Comparison of ENCODE assay signal across 24 cellular contexts in genomic region chr14:74663884-74664283, GRCh38. TPM values are rescaled to one million over a fixed set of nuclear protein-coding genes. Genes with fewer than 3 reads are reported as not detected.
DNase-seq lines count a peak whose midpoint lies in the region; ATAC-seq, FAIRE-seq and TF ChIP-seq lines count a peak whose summit lies in the region.
"Had no signal": no experiment of that assay in that cellular context is flagged by ENCODE, and none has a peak within 500 bp of the region (broad histone marks: within the 10 kb centered on the region; RNA-seq: fewer than 3 reads in every experiment).

No MANE protein-coding gene starts in this region.

- no peaks in the 10 kb centered on the region for H3K27me3 Mint-ChIP-seq in progenitor cell of endocrine pancreas
- H3K27me3 Mint-ChIP-seq: brain had no signal

- CTCF ChIA-PET in A549 (lab: Yijun Ruan, JAX), result interaction anchor here (1.0 to 6.6 kb wide), 5 partner anchors 11 to 55 kb away, joined by 3 to 40 read pairs (median 8); partner anchors contain the start of gene LTBP2

- ATAC-seq in A549 (peak; percentile 22 to 28; a peak in 2 of 6 replicates), psoas muscle (peak; percentile 95 to 99 (median 98)), GM19455 (IDR thresholded peaks at IDR 0.05; ENCODE audit: unreplicated experiment) (no peak)
- ATAC-seq: stimulated activated naive CD8-positive, alpha-beta T cell treated with anti-CD3 and anti-CD28 coated beads, Interleukin-15, Interleukin-2, amounts not matched to agents 100 U/mL and 50 U/mL, for 24 hours had no signal

- H3K9me3 ChIP-seq in A549 (no peaks in the 10 kb centered on the region), MG63 (no peaks in the 10 kb centered on the region), psoas muscle (no peaks in the 10 kb centered on the region)
- H3K9me3 ChIP-seq: uterus had no signal

- H3K27me3 ChIP-seq in MG63 (no peaks in the 10 kb centered on the region), psoas muscle (ENCODE audit: insufficient read depth in 3 of 3, low read length in 2 of 3) (no peaks in the 10 kb centered on the region)
- H3K27me3 ChIP-seq: uterus had no signal

- H3K9me3 Mint-ChIP-seq in progenitor cell of endocrine pancreas (ENCODE audit: low read depth), result no peaks in the 10 kb centered on the region
- H3K9me3 Mint-ChIP-seq: brain; T-helper 1 cell treated with Interleukin-12 subunit alpha and Interleukin-12 subunit beta and Interleukin-4 antibody, amounts not matched to agents 30 μg/mL and 1 μg/mL, for 36 hours had no signal

- H3K36me3 Mint-ChIP-seq in progenitor cell of endocrine pancreas (ENCODE audit: insufficient read depth), result peaks cover 15% of the 10 kb centered on the region

- POLR2A ChIA-PET in A549 (lab: Yijun Ruan, JAX), result interaction anchor here (0.6 kb wide), 1 partner anchor 34 kb away, joined by 4 read pairs; no protein-coding TSS in a partner anchor

- no peak for FAIRE-seq in A549 (lab: Jason Lieb, UNC)
- FAIRE-seq: D721Med, GM19239 had no signal

- no peak for DNase-seq in A549 (ENCODE audit: low read depth in 1 of 2, low spot score in 1 of 2)
- DNase-seq in MG63, result peak; percentile 26
- peak; percentile 52 for DNase-seq in fibroblast of villous mesenchyme (ENCODE audit: low read depth)
- peak; percentile 79 to 93 for DNase-seq in psoas muscle
- DNase-seq in progenitor cell of endocrine pancreas (ENCODE audit: low spot score, unreplicated experiment), result no peak
- no peak for DNase-seq in amygdala (lab: John Stamatoyannopoulos, UW)
- no peak for DNase-seq in activated CD8-positive, alpha-beta memory T cell treated with anti-CD3 and anti-CD28 coated beads for 24 hours
- DNase-seq: ACHN; dermis blood vessel endothelial cell; NCI-H1417 treated with DMSO at 0.1 percent for 48 hours; NCI-H2171 treated with DMSO at 0.1 percent for 48 hours; NCI-H69; occipital lobe; OCI-M1; SIG-M5; stimulated activated CD4-positive, alpha-beta T cell treated with anti-CD3 and anti-CD28 coated beads, Interleukin-1b, Interleukin-23, amount 100 ng/mL, for 48 hours; stimulated activated naive CD8-positive, alpha-beta T cell treated with anti-CD3 and anti-CD28 coated beads, Interleukin-15, Interleukin-2, amounts not matched to agents 100 U/mL and 50 U/mL, for 24 hours; uterus had no signal

- TF ChIP-seq RAD21 in A549 (conservative IDR thresholded peaks at IDR 0.05 in 1 of 2, IDR thresholded peaks at IDR 0.05 in 1 of 2), result no peak

- no peak for TF ChIP-seq POLR2A in A549 (IDR thresholded peaks at IDR 0.05; ENCODE audit: low read length)

- intact Hi-C loops in psoas muscle (cut with DNase I), result loop anchor here in 1 of 2 donors (5.0 kb wide), 1 partner anchor 48 kb away; the partner anchor contains the start of genes AREL1 and FCF1

- no peak overlapping the region for H3K27ac ChIP-seq in A549
- H3K27ac ChIP-seq in psoas muscle, result peak overlapping the region; percentile 82
- H3K27ac ChIP-seq: VCaP had no signal

- H3K36me3 ChIP-seq in MG63 (peaks cover 19% of the 10 kb centered on the region), psoas muscle (ENCODE audit: insufficient read depth in 1 of 2, low read depth in 1 of 2) (peaks cover 9 to 79% of the 10 kb centered on the region in 2 donors)
- H3K36me3 ChIP-seq: uterus had no signal

- H3K4me1 ChIP-seq in A549 (peaks cover 17% of the 10 kb centered on the region), psoas muscle (peaks cover 49% of the 10 kb centered on the region)
- H3K4me1 ChIP-seq: uterus had no signal

- H3K4me3 Mint-ChIP-seq in progenitor cell of endocrine pancreas (ENCODE audit: low read depth), result no peak overlapping the region
- H3K4me3 Mint-ChIP-seq: brain; T-helper 1 cell treated with Interleukin-12 subunit alpha and Interleukin-12 subunit beta and Interleukin-4 antibody, amounts not matched to agents 30 μg/mL and 1 μg/mL, for 36 hours had no signal

- WGBS in A549 (ENCODE audit: missing lambda C conversion rate), result 92% methylated on average over 7 of the region's 7 CpGs
- 28 to 40% (median 33%) methylated on average over 7 of the region's 7 CpGs for WGBS in psoas muscle, 3 donors

- H3K4me3 ChIP-seq in A549 (no peak overlapping the region), MG63 (no peak overlapping the region), fibroblast of villous mesenchyme (ENCODE audit: low read depth, low read length) (no peak overlapping the region), psoas muscle (no peak overlapping the region)
- H3K4me3 ChIP-seq: uterus had no signal

- H3K4me1 Mint-ChIP-seq in progenitor cell of endocrine pancreas (ENCODE audit: low read depth), result no peaks in the 10 kb centered on the region
- H3K4me1 Mint-ChIP-seq: brain had no signal

- no peak overlapping the region for H3K27ac Mint-ChIP-seq in progenitor cell of endocrine pancreas
- H3K27ac Mint-ChIP-seq: T-helper 1 cell treated with Interleukin-12 subunit alpha and Interleukin-12 subunit beta and Interleukin-4 antibody, amounts not matched to agents 30 μg/mL and 1 μg/mL, for 36 hours had no signal

- TF ChIP-seq EP300 in A549 (IDR thresholded peaks at IDR 0.05), result no peak

- H3K4me2 ChIP-seq in A549, result no peak overlapping the region

- TF ChIP-seq CTCF in A549 (IDR thresholded peaks at IDR 0.05), result no peak
- TF ChIP-seq CTCF in fibroblast of villous mesenchyme (IDR thresholded peaks at IDR 0.05; ENCODE audit: insufficient read depth, low read depth, low read length), result no peak
- no peak for TF ChIP-seq CTCF in psoas muscle (IDR thresholded peaks at IDR 0.05)
- no peak for TF ChIP-seq CTCF in progenitor cell of endocrine pancreas (IDR thresholded peaks at IDR 0.05; ENCODE audit: unreplicated experiment)

TF ChIP-seq in A549, 52 proteins besides CTCF, POLR2A, EP300 and RAD21:
- TF ChIP-seq POLR2AphosphoS2 (conservative IDR thresholded peaks at IDR 0.05; ENCODE audit: low read length) (no peak), CBX2 (IDR thresholded peaks at IDR 0.05; ENCODE audit: borderline replicate concordance, low read depth) (no peak), MYC (IDR thresholded peaks at IDR 0.05; ENCODE audit: borderline replicate concordance, low read length) (no peak), HOXA7 (CRISPR knock-in tag; IDR thresholded peaks at IDR 0.05) (no peak), CBX8 (IDR thresholded peaks at IDR 0.05) (no peak)

RNA-seq across cellular contexts. Expression of gene AREL1, which starts 49.0 kb away (rescaled TPM):
- polyA plus RNA-seq in A549 (2011; rRNA removed) (48.6 and 59.5 TPM in 2 replicates), A549 (2017; fragmentation: RNase III; extraction: RNeasy Plus Mini Kit Qiagen cat#74134 plus additional on column Dnase treatment) (26.4 to 27.5 TPM (median 26.5 TPM) in 3 replicates), psoas muscle (10 to 100 TPM in 2 of 3 donors, 1 to 10 TPM in 1; 8.5 to 21.5 (median 13.1) TPM)
- 33.2 and 39.3 TPM in 2 replicates for polyA plus RNA-seq in A549 (2012; cell fraction: cytosol; rRNA removed)
- 61.7 and 75.3 TPM in 2 replicates for polyA plus RNA-seq in A549 (2012; cell fraction: nucleus; rRNA removed)
- polyA minus RNA-seq in A549 (2011; rRNA and poly(A)+ RNA removed), result 117 and 153 TPM in 2 replicates
- 4.9 and 11.6 TPM in 2 replicates for total RNA-seq in MG63 (2014; rRNA removed; shearing (Covaris generic); ENCODE audit: low replicate concordance)
- total RNA-seq in fibroblast of villous mesenchyme (39.0 and 44.5 TPM in 2 replicates), psoas muscle (10 to 100 TPM; 15.0 to 24.6 (median 18.7) TPM), progenitor cell of endocrine pancreas (44.0 and 55.1 TPM in 2 replicates)

RNA-seq across cellular contexts. Expression of gene FCF1, which starts 49.1 kb away (rescaled TPM):
- 96.1 and 97.2 TPM in 2 replicates for polyA plus RNA-seq in A549 (2011; rRNA removed)
- polyA plus RNA-seq in A549 (2012; cell fraction: cytosol; rRNA removed), result 25.8 and 28.7 TPM in 2 replicates
- polyA plus RNA-seq in A549 (2012; cell fraction: nucleus; rRNA removed), result 9.3 and 13.1 TPM in 2 replicates
- polyA plus RNA-seq in A549 (2017; fragmentation: RNase III; extraction: RNeasy Plus Mini Kit Qiagen cat#74134 plus additional on column Dnase treatment), result 80.1 to 93.7 TPM (median 86.3 TPM) in 3 replicates
- polyA minus RNA-seq in A549 (2011; rRNA and poly(A)+ RNA removed), result 33.2 and 35.2 TPM in 2 replicates
- total RNA-seq in MG63 (2014; rRNA removed; shearing (Covaris generic); ENCODE audit: low replicate concordance), result 44.2 and 92.7 TPM in 2 replicates
- 22.5 and 24.2 TPM in 2 replicates for total RNA-seq in fibroblast of villous mesenchyme
- 10 to 100 TPM; 22.9 to 33.5 (median 29.1) TPM for total RNA-seq in psoas muscle
- 10 to 100 TPM; 11.0 to 57.4 (median 33.3) TPM for polyA plus RNA-seq in psoas muscle
- total RNA-seq in progenitor cell of endocrine pancreas, result 48.8 and 51.3 TPM in 2 replicates

RNA-seq across cellular contexts. Expression of gene LTBP2, which starts 51.8 kb away (rescaled TPM):
- 4.9 and 6.3 TPM in 2 replicates for polyA plus RNA-seq in A549 (2011; rRNA removed)
- 3.3 and 5.0 TPM in 2 replicates for polyA plus RNA-seq in A549 (2012; cell fraction: cytosol; rRNA removed)
- 21.8 and 25.3 TPM in 2 replicates for polyA plus RNA-seq in A549 (2012; cell fraction: nucleus; rRNA removed)
- 9.9 to 17.1 TPM (median 14.4 TPM) in 3 replicates for polyA plus RNA-seq in A549 (2017; fragmentation: RNase III; extraction: RNeasy Plus Mini Kit Qiagen cat#74134 plus additional on column Dnase treatment)
- 9.0 and 9.7 TPM in 2 replicates for polyA minus RNA-seq in A549 (2011; rRNA and poly(A)+ RNA removed)
- total RNA-seq in MG63 (2014; rRNA removed; shearing (Covaris generic); ENCODE audit: low replicate concordance), result 4.4 and 4.5 TPM in 2 replicates
- 210 and 339 TPM in 2 replicates for total RNA-seq in fibroblast of villous mesenchyme
- 10 to 100 TPM; 11.8 to 51.4 (median 24.2) TPM for total RNA-seq in psoas muscle
- polyA plus RNA-seq in psoas muscle, result 1 to 10 TPM; 2.4 to 6.1 (median 3.2) TPM
- 0.47 and 0.79 TPM in 2 replicates for total RNA-seq in progenitor cell of endocrine pancreas

Comparison
In these comparisons a context has a peak if more than half of its experiments do, and no peak if none do; other contexts are left out.
1. DNase-seq: peak in MG63 (single experiment), fibroblast of villous mesenchyme (single experiment) and psoas muscle (2 of 2); none in A549 (0 of 2), progenitor cell of endocrine pancreas (single experiment), amygdala (0 of 56) and activated CD8-positive, alpha-beta memory T cell treated with anti-CD3 and anti-CD28 coated beads for 24 hours (single experiment).